Comparison of ENCODE assay signal across 23 cellular contexts in the genomic region with DNA sequence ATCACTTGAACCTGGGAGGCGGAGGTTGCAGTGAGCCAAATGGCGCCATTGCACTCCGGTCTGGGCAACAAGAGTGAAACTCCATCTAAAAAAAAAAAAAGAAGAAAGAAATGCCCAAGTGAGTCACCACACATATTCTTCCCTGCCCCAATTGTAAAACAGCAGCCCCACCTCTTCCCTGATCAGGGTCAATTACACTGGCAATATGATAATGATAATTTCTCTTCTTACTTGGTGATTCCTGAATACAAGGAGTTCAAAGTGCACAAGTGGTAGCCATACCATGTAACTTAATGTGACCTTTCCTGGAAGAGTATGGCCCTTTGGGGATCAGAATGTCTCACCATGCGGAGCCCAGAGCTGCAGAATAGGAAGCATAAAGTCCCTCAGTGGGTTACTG. TPM values are rescaled to one million over a fixed set of nuclear protein-coding genes. Genes with fewer than 3 reads are reported as not detected.
A peak's percentile ranks its signal among the peaks of the same experiment; 100 is the strongest.
DNase-seq lines count a peak whose midpoint lies in the region; ATAC-seq, FAIRE-seq and TF ChIP-seq lines count a peak whose summit lies in the region.
"Had no signal": no experiment of that assay in that cellular context is flagged by ENCODE, and none has a peak within 500 bp of the region (broad histone marks: within the 10 kb centered on the region; RNA-seq: fewer than 3 reads in every experiment).

No MANE protein-coding gene starts in this region.

- no peak for ATAC-seq in IMR-90 (ENCODE audit: low read depth)
- peak; percentile 77 for ATAC-seq in mucosa of descending colon
- ATAC-seq in GM18907 (IDR thresholded peaks at IDR 0.05; ENCODE audit: unreplicated experiment) = no peak
- no peak for ATAC-seq in upper lobe of right lung

- H3K18ac ChIP-seq in IMR-90 (ENCODE audit: low read depth, low read length) = no peak overlapping the region

- no peak overlapping the region for H2AK9ac ChIP-seq in IMR-90 (replicated peaks; ENCODE audit: low read depth, low read length, poor library complexity)

- BruUV-seq in IMR-90 (replicated peaks; lab: Mats Ljungman, UMichigan) = no TSS peak

- intact Hi-C loops in IMR-90 (cut with micrococcal nuclease) (no loop called here), mucosa of descending colon (cut with DNase I, micrococcal nuclease) (no loop called here), upper lobe of right lung (cut with DNase I) (no loop called here)

- H3K27ac ChIP-seq in IMR-90 (ENCODE audit: insufficient read depth, low read length) (no peak overlapping the region), duodenal mucosa (ENCODE audit: low read depth, low read length) (peak overlapping the region; percentile 43), small intestine (ENCODE audit: low read depth in 1 of 2, low read length in 1 of 2) (peak overlapping the region; percentile 73 to 86), upper lobe of right lung (no peak overlapping the region)
- H3K27ac ChIP-seq: 22Rv1, A549, C4-2B, GM23248, HL-60 had no signal

- H3K9me1 ChIP-seq in IMR-90 (ENCODE audit: insufficient read depth, low read length) = peaks cover 3% of the 10 kb centered on the region; the same call in 1 of the 2 replicates

- H4K91ac ChIP-seq in IMR-90 (ENCODE audit: insufficient read depth, low read depth, low read length) = no peak overlapping the region

- DNase-seq in IMR-90 = no peak
- DNase-seq in mucosa of descending colon = peak in 1 of 3 donors; percentile 29
- DNase-seq in small intestine = peak; percentile 94
- DNase-seq in upper lobe of right lung = no peak
- no peak for DNase-seq in HuH-7 (ENCODE audit: low spot score)
- DNase-seq: AML-193; Caco-2; CD4-positive, alpha-beta T cell; DMS153; DMS79; GDM1; GM23248; HCEC 1CT had no signal

- TF ChIP-seq POLR2A in IMR-90 (IDR thresholded peaks at IDR 0.05; ENCODE audit: low read depth, low read length) = no peak

- dilution Hi-C loops in IMR-90 (cut with HindIII; ENCODE audit: low sequenced_read_pairs, unreplicated experiment) = no loop called here

- no peak for TF ChIP-seq CTCF in IMR-90 (conservative IDR thresholded peaks at IDR 0.05; ENCODE audit: low read depth, low read length)
- no peak for TF ChIP-seq CTCF in mucosa of descending colon (IDR thresholded peaks at IDR 0.05)
- TF ChIP-seq CTCF in upper lobe of right lung (IDR thresholded peaks at IDR 0.05) = no peak

- no peak for FAIRE-seq in small intestine (lab: Jason Lieb, UNC)
- FAIRE-seq: A549, GM12892, GM18507, H54 had no signal

- in situ Hi-C loops in IMR-90 (cut with MboI; ENCODE audit: low sequenced_read_pairs) = no loop called here

- CTCF ChIA-PET in IMR-90 (lab: Yijun Ruan, JAX) = no interaction called here

- H3K9me3 ChIP-seq in IMR-90 (ENCODE audit: control insufficient read depth, insufficient read depth, low read length) = no peaks in the 10 kb centered on the region
- H3K9me3 ChIP-seq in duodenal mucosa (ENCODE audit: control insufficient read depth in 1 of 2, low read length in 2 of 2) = no peaks in the 10 kb centered on the region
- no peaks in the 10 kb centered on the region for H3K9me3 ChIP-seq in mucosa of descending colon
- H3K9me3 ChIP-seq in small intestine (ENCODE audit: control insufficient read depth, low read depth) = no peaks in the 10 kb centered on the region
- no peaks in the 10 kb centered on the region for H3K9me3 ChIP-seq in upper lobe of right lung
- H3K9me3 ChIP-seq: A549, Caco-2 had no signal

- H4K20me1 ChIP-seq in IMR-90 (ENCODE audit: insufficient read depth, low read length) = no peaks in the 10 kb centered on the region

- H2BK5ac ChIP-seq in IMR-90 (ENCODE audit: low read depth, low read length, poor library complexity, severe bottlenecking) = no peak overlapping the region

- no peak overlapping the region for H2BK15ac ChIP-seq in IMR-90 (ENCODE audit: low read depth, low read length)

- no peak overlapping the region for H3K4ac ChIP-seq in IMR-90 (ENCODE audit: low read depth, low read length)

- POLR2A ChIA-PET in IMR-90 (lab: Charles Lee; ENCODE audit: unreplicated experiment) = no interaction called here

- no peaks in the 10 kb centered on the region for H3K36me3 ChIP-seq in IMR-90 (ENCODE audit: control insufficient read depth, insufficient read depth, low read length)
- no peaks in the 10 kb centered on the region for H3K36me3 ChIP-seq in duodenal mucosa (ENCODE audit: control insufficient read depth in 1 of 2, insufficient read depth in 2 of 2, low read length in 2 of 2)
- no peaks in the 10 kb centered on the region for H3K36me3 ChIP-seq in mucosa of descending colon (ENCODE audit: low read depth)
- no peaks in the 10 kb centered on the region for H3K36me3 ChIP-seq in small intestine (ENCODE audit: control insufficient read depth in 2 of 2, insufficient read depth in 2 of 2, low read length in 2 of 2)
- no peaks in the 10 kb centered on the region for H3K36me3 ChIP-seq in upper lobe of right lung

- H3K23ac ChIP-seq in IMR-90 (ENCODE audit: low read depth, low read length) = 0 out of 2 replicates have a peak overlapping the region, but pooled peaks have one; percentile 15

- no peak overlapping the region for H3K9ac ChIP-seq in IMR-90 (ENCODE audit: low read depth, low read length)
- H3K9ac ChIP-seq in duodenal mucosa (ENCODE audit: low read depth in 1 of 2, low read length in 2 of 2) = peak overlapping the region in 1 of 2 donors; percentile 14
- H3K9ac ChIP-seq: GM23248 had no signal

- H4K5ac ChIP-seq in IMR-90 (ENCODE audit: low read depth, low read length) = no peak overlapping the region

- no peak overlapping the region for H2BK20ac ChIP-seq in IMR-90 (ENCODE audit: low read depth, low read length)

- H2AK5ac ChIP-seq in IMR-90 (ENCODE audit: low read depth, low read length) = no peak overlapping the region

- H3K27me3 ChIP-seq in IMR-90 (ENCODE audit: control insufficient read depth, insufficient read depth, low read length) = peaks cover 14% of the 10 kb centered on the region
- no peaks in the 10 kb centered on the region for H3K27me3 ChIP-seq in duodenal mucosa (ENCODE audit: control insufficient read depth in 1 of 2, insufficient read depth in 2 of 2, low read length in 2 of 2)
- no peaks in the 10 kb centered on the region for H3K27me3 ChIP-seq in small intestine (ENCODE audit: control insufficient read depth in 2 of 2, insufficient read depth in 2 of 2, low read length in 2 of 2)
- H3K27me3 ChIP-seq in upper lobe of right lung = no peaks in the 10 kb centered on the region

- no peaks in the 10 kb centered on the region for H3K79me1 ChIP-seq in IMR-90 (ENCODE audit: low read depth in 1 of 2, low read length in 2 of 2)

- TF ChIP-seq RAD21 in IMR-90 (IDR thresholded peaks at IDR 0.05; ENCODE audit: low read length) = no peak

- H3K56ac ChIP-seq in IMR-90 (ENCODE audit: extremely low read depth, insufficient read depth, low read length) = no peak overlapping the region

- no peak overlapping the region for H3K4me3 ChIP-seq in IMR-90 (ENCODE audit: insufficient read depth, low read depth, low read length)
- H3K4me3 ChIP-seq in duodenal mucosa (ENCODE audit: low read depth in 1 of 2, low read length in 2 of 2) = no peak overlapping the region
- no peak overlapping the region for H3K4me3 ChIP-seq in mucosa of descending colon
- no peak overlapping the region for H3K4me3 ChIP-seq in small intestine (ENCODE audit: low read depth in 1 of 2, low read length in 2 of 2)
- no peak overlapping the region for H3K4me3 ChIP-seq in upper lobe of right lung
- H3K4me3 ChIP-seq: A549, GM23248 had no signal

- H4K8ac ChIP-seq in IMR-90 (ENCODE audit: low read depth in 2 of 2, low read length in 2 of 2) = no peak overlapping the region

- 100% methylated on average over 1 of the region's 4 CpGs; no CpG with 5 or more reads in 1 of the 2 experiments for WGBS in IMR-90 (ENCODE audit: extremely low coverage in 2 of 2, insufficient read length in 1 of 2), 2 experiments
- WGBS in small intestine, 3 donors = 42 to 76% (median 47%) methylated on average over 4 of the region's 4 CpGs

- H2BK120ac ChIP-seq in IMR-90 (ENCODE audit: low read depth, low read length) = no peak overlapping the region

- peaks cover 3% of the 10 kb centered on the region for H3K4me1 ChIP-seq in IMR-90 (ENCODE audit: control insufficient read depth, insufficient read depth, low read length)
- peaks cover 27 to 29% of the 10 kb centered on the region in 2 donors for H3K4me1 ChIP-seq in duodenal mucosa (ENCODE audit: control insufficient read depth in 1 of 2, insufficient read depth in 2 of 2, low read length in 2 of 2)
- peaks cover 17% of the 10 kb centered on the region for H3K4me1 ChIP-seq in mucosa of descending colon (ENCODE audit: low read depth)
- no peaks in the 10 kb centered on the region for H3K4me1 ChIP-seq in small intestine (ENCODE audit: control insufficient read depth in 2 of 2, insufficient read depth in 1 of 2, low read depth in 1 of 2, low read length in 1 of 2)
- peaks cover 6% of the 10 kb centered on the region for H3K4me1 ChIP-seq in upper lobe of right lung

- no peak overlapping the region for H3K14ac ChIP-seq in IMR-90 (replicated peaks; ENCODE audit: low read depth, low read length)

- no peak overlapping the region for H3K4me2 ChIP-seq in IMR-90 (ENCODE audit: low read depth, low read length)
- H3K4me2 ChIP-seq: A549 had no signal

- H2AFZ ChIP-seq in IMR-90 (replicated peaks; ENCODE audit: low read length, poor library complexity) = no peak overlapping the region
- H2AFZ ChIP-seq: GM23248 had no signal

TF ChIP-seq in IMR-90, 13 proteins besides CTCF, POLR2A, EP300 and RAD21 (continues in another document):
- TF ChIP-seq SMC3 (IDR thresholded peaks at IDR 0.05; ENCODE audit: low read depth, low read length) (no peak), FOS (IDR thresholded peaks at IDR 0.05; ENCODE audit: low read depth, low read length) (no peak)

RNA-seq across cellular contexts. Expression of a gene that starts 11.8 kb away (rescaled TPM):
- total RNA-seq in IMR-90 (2012; rRNA removed) = 0.28 and 0.36 TPM in 2 replicates
- 0.34 and 0.36 TPM in 2 replicates for polyA plus RNA-seq in IMR-90 (2012; rRNA removed)
- polyA plus RNA-seq in IMR-90 (2012; cell fraction: cytosol; rRNA removed) = 0.10 and 0.20 TPM in 2 replicates
- polyA plus RNA-seq in IMR-90 (2012; cell fraction: nucleus; rRNA removed; ENCODE audit: low replicate concordance) = 0.84 and 1.3 TPM in 2 replicates
- total RNA-seq in mucosa of descending colon = 100 to 1,000 TPM; 125 to 247 (median 187) TPM
- 100 to 1,000 TPM in 2 of 3 donors, 10 to 100 TPM in 1; 33.5 to 286 (median 221) TPM for polyA plus RNA-seq in small intestine
- total RNA-seq in upper lobe of right lung = 62.5 TPM
- total RNA-seq: GM23248 had no signal
- polyA plus RNA-seq: GM23248, IgD-negative memory B cell had no signal

RNA-seq across cellular contexts. Expression of a gene that starts 40.1 kb away (rescaled TPM):
- total RNA-seq in IMR-90 (2012; rRNA removed) = 15.0 and 20.8 TPM in 2 replicates
- polyA plus RNA-seq in IMR-90 (2012; rRNA removed) = 27.4 and 33.5 TPM in 2 replicates
- polyA plus RNA-seq in IMR-90 (2012; cell fraction: cytosol; rRNA removed) = 7.6 and 11.1 TPM in 2 replicates
- polyA plus RNA-seq in IMR-90 (2012; cell fraction: nucleus; rRNA removed; ENCODE audit: low replicate concordance) = 108 and 190 TPM in 2 replicates
- 100 to 1,000 TPM in 1 of 3 donors, 10 to 100 TPM in 2; 60.4 to 106 (median 77.7) TPM for total RNA-seq in mucosa of descending colon
- 10 to 100 TPM; 11.1 to 16.3 (median 15.6) TPM for polyA plus RNA-seq in small intestine
- 96.3 TPM for total RNA-seq in upper lobe of right lung

RNA-seq across cellular contexts. Expression of a gene that starts 40.8 kb away (rescaled TPM):
- total RNA-seq in IMR-90 (2012; rRNA removed) (30.3 and 33.3 TPM in 2 replicates), mucosa of descending colon (10 to 100 TPM; 20.2 to 38.0 (median 27.5) TPM), upper lobe of right lung (13.3 TPM)
- polyA plus RNA-seq in IMR-90 (2012; rRNA removed) (18.4 and 21.2 TPM in 2 replicates), small intestine (10 to 100 TPM in 1 of 3 donors, 1 to 10 TPM in 2; 8.5 to 14.1 (median 8.9) TPM)
- 9.3 and 11.8 TPM in 2 replicates for polyA plus RNA-seq in IMR-90 (2012; cell fraction: cytosol; rRNA removed)
- 21.8 and 50.3 TPM in 2 replicates for polyA plus RNA-seq in IMR-90 (2012; cell fraction: nucleus; rRNA removed; ENCODE audit: low replicate concordance)

Comparison
In these comparisons a context has a peak if more than half of its experiments do, and no peak if none do; other contexts are left out.
1. H3K27ac ChIP-seq: peak in duodenal mucosa (single experiment) and small intestine (2 of 2); none in IMR-90 (single experiment) and upper lobe of right lung (single experiment).
2. RNA of a gene that starts 11.8 kb away (total RNA-seq): 125 to 247 TPM in mucosa of descending colon and 62.5 TPM in upper lobe of right lung (single experiment); 0.28 to 0.36 TPM in IMR-90; every median in the first group is over 10 times any median in the second.